18 cellular contexts compared by ENCODE assay signal in genomic region chr4:33425916-33426315, GRCh38.
DNase-seq lines count a peak whose midpoint lies in the region; TF ChIP-seq lines count a peak whose summit lies in the region.
"Had no signal": no experiment of that assay in that cellular context is flagged by ENCODE, and none has a peak within 500 bp of the region (broad histone marks: within the 10 kb centered on the region; RNA-seq: fewer than 3 reads in every experiment).

No MANE protein-coding gene starts in this region.

- H3K4me2 ChIP-seq in OCI-LY3 (ENCODE audit: low read length), result no peak overlapping the region
- H3K4me2 ChIP-seq: BLaER1 treated with 17β-estradiol and CSF1 and Interleukin-3, amounts not matched to agents 10 nM and 100 nM; GM23338 had no signal

- H3K9me3 Mint-ChIP-seq in activated T-cell treated with anti-CD3 and anti-CD28 coated beads, Interleukin-2, amount 50 U/mL, for 24 hours, result peaks cover 3% of the 10 kb centered on the region
- H3K9me3 Mint-ChIP-seq: GM23338 had no signal

- no peaks in the 10 kb centered on the region for H3K36me3 Mint-ChIP-seq in activated T-cell treated with anti-CD3 and anti-CD28 coated beads, Interleukin-2, amount 50 U/mL, for 24 hours (ENCODE audit: low read depth)
- H3K36me3 Mint-ChIP-seq: CD8-positive, alpha-beta T cell had no signal

- H3K27me3 ChIP-seq in OCI-LY3 (ENCODE audit: low read depth, low read length), result no peaks in the 10 kb centered on the region
- H3K27me3 ChIP-seq: BLaER1 treated with 17β-estradiol and CSF1 and Interleukin-3, amounts not matched to agents 10 nM and 100 nM had no signal

- H3K27me3 Mint-ChIP-seq in activated T-cell treated with anti-CD3 and anti-CD28 coated beads, Interleukin-2, amount 50 U/mL, for 24 hours, result no peaks in the 10 kb centered on the region
- H3K27me3 Mint-ChIP-seq: B cell had no signal

- H3K9me3 ChIP-seq in OCI-LY3 (ENCODE audit: insufficient read depth, low read length), result no peaks in the 10 kb centered on the region
- H3K9me3 ChIP-seq: BLaER1 treated with 17β-estradiol and CSF1 and Interleukin-3, amounts not matched to agents 10 nM and 100 nM had no signal

- DNase-seq in D341Med (ENCODE audit: low spot score) (peak; percentile 21), NCI-H524 (lab: John Stamatoyannopoulos, UW) (peak; percentile 48 to 91), retina (peak; percentile 4), cerebellum (ENCODE audit: low spot score) (no peak), RWPE1 (ENCODE audit: low spot score) (no peak), kidney tubule cell (ENCODE audit: low spot score) (no peak)
- DNase-seq in activated T-cell treated with anti-CD3 and anti-CD28 coated beads, Interleukin-2, amount 50 U/mL, for 24 hours, result no peak
- DNase-seq: 8988T; Calu3; CD8-positive, alpha-beta T cell; DMS79 treated with DMSO at 0.1 percent for 48 hours; GF-D8; HCEC 1CT had no signal

- TF ChIP-seq CTCF in OCI-LY3 (IDR thresholded peaks at IDR 0.05; ENCODE audit: low read depth, low read length) (no peak), RWPE1 (conservative IDR thresholded peaks at IDR 0.05; ENCODE audit: low read depth) (no peak)

- H3K79me2 ChIP-seq in OCI-LY3 (ENCODE audit: low read length), result no peaks in the 10 kb centered on the region

- H3K4me1 ChIP-seq in OCI-LY3 (ENCODE audit: low read length), result no peaks in the 10 kb centered on the region

- no peaks in the 10 kb centered on the region for H3K36me3 ChIP-seq in OCI-LY3 (replicated peaks; ENCODE audit: low read depth, low read length)
- H3K36me3 ChIP-seq: BLaER1 treated with 17β-estradiol and CSF1 and Interleukin-3, amounts not matched to agents 10 nM and 100 nM had no signal

- no peaks in the 10 kb centered on the region for H4K20me1 ChIP-seq in OCI-LY3 (ENCODE audit: insufficient read depth, low read length)
- H4K20me1 ChIP-seq: BLaER1 treated with 17β-estradiol and CSF1 and Interleukin-3, amounts not matched to agents 10 nM and 100 nM had no signal

- H3K4me3 Mint-ChIP-seq in activated T-cell treated with anti-CD3 and anti-CD28 coated beads, Interleukin-2, amount 50 U/mL, for 24 hours, result no peak overlapping the region
- H3K4me3 Mint-ChIP-seq: B cell; CD8-positive, alpha-beta T cell; GM23338 had no signal

- POLR2A ChIA-PET in RWPE1 (lab: Yijun Ruan, JAX; ENCODE audit: low non-redundant PET), result no interaction called here

- no peak overlapping the region for H3K27ac ChIP-seq in OCI-LY3 (ENCODE audit: low read length)
- H3K27ac ChIP-seq in RWPE1, result no peak overlapping the region
- H3K27ac ChIP-seq: BLaER1 treated with 17β-estradiol and CSF1 and Interleukin-3, amounts not matched to agents 10 nM and 100 nM; HL-60 had no signal

- H3K4me1 Mint-ChIP-seq in activated T-cell treated with anti-CD3 and anti-CD28 coated beads, Interleukin-2, amount 50 U/mL, for 24 hours (ENCODE audit: low read depth), result no peaks in the 10 kb centered on the region
- H3K4me1 Mint-ChIP-seq: B cell, GM23338 had no signal

- H3K27ac Mint-ChIP-seq in activated T-cell treated with anti-CD3 and anti-CD28 coated beads, Interleukin-2, amount 50 U/mL, for 24 hours, result no peak overlapping the region
- H3K27ac Mint-ChIP-seq: B cell; CD8-positive, alpha-beta T cell; GM23338 had no signal

- no peak overlapping the region for H3K9ac ChIP-seq in OCI-LY3 (ENCODE audit: low read length)
- H3K9ac ChIP-seq: BLaER1 treated with 17β-estradiol and CSF1 and Interleukin-3, amounts not matched to agents 10 nM and 100 nM had no signal

- no peak overlapping the region for H3K4me3 ChIP-seq in OCI-LY3 (ENCODE audit: low read length)
- H3K4me3 ChIP-seq: BLaER1 treated with 17β-estradiol and CSF1 and Interleukin-3, amounts not matched to agents 10 nM and 100 nM; GM23338 had no signal

- 0 out of 2 replicates have a peak overlapping the region, but pooled peaks have one; percentile 53 for H2AFZ ChIP-seq in OCI-LY3 (ENCODE audit: low read depth, low read length)
- H2AFZ ChIP-seq: GM23338 had no signal

- CTCF ChIA-PET in RWPE1 (lab: Yijun Ruan, JAX), result no interaction called here

Comparison
In these comparisons a context has a peak if more than half of its experiments do, and no peak if none do; other contexts are left out.
1. DNase-seq: peak in D341Med (single experiment), NCI-H524 (2 of 2) and retina (single experiment); none in cerebellum (single experiment), RWPE1 (single experiment), activated T-cell treated with anti-CD3 and anti-CD28 coated beads, Interleukin-2, amount 50 U/mL, for 24 hours (single experiment) and kidney tubule cell (single experiment).